Comparison of ENCODE assay signal across 8 cellular contexts in the genomic region with DNA sequence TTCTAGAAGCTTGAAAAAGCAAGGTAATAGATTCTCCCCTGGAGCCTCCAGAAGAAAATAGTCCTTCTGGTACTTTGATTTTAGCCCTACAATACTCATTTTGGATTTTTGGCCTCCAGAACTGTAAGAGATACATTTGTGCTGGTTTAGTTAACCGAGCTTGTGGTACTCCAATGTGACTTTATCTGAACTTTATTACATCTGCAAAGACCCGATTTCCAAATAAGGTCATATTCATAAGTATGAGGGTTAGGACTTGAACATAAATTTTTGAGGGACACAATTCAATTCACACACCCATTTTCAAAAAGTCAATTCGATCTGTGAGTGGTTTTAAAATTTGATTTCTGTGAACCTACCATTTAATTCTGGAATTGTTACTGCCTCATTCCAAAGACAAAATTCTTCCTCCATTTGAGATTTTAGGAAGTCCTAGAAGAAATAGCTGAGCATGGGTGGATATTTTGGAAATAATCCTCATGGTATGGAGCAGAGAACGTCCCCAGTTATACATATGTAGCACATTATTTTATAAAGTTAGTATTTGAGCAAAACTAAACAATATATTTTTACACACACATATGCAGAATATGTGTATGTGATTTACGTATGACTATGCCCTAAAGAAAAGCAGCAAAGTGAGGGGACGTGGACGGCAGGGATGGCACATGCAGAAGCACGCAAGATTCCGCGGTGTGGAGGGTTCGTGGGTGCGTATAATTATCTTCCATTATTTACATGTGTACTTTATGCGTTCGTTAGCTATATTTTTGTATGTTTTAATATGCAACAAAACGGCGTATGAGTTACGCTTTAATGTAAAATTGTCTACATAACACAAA. TPM values are rescaled to one million over a fixed set of nuclear protein-coding genes. Genes with fewer than 3 reads are reported as not detected.
DNase-seq lines count a peak whose midpoint lies in the region; ATAC-seq, FAIRE-seq and TF ChIP-seq lines count a peak whose summit lies in the region.

No MANE protein-coding gene starts in this region.

- TF ChIP-seq RAD21 in SK-N-SH (IDR thresholded peaks at IDR 0.05; ENCODE audit: low read length): no peak

- H3K4me1 ChIP-seq in SK-N-SH (ENCODE audit: control insufficient read depth in 1 of 2, insufficient read depth in 2 of 2, low read depth in 1 of 2, low read length in 1 of 2) (peaks cover 4 to 8% of the 10 kb centered on the region in 2 experiments; a peak in 3 of 4 replicates), esophagus muscularis mucosa (peaks cover 5 to 21% (median 14%) of the 10 kb centered on the region in 4 donors), parathyroid adenoma (no peaks in the 10 kb centered on the region)

- H3K27ac ChIP-seq in SK-N-SH (ENCODE audit: low read depth in 2 of 2, low read length in 1 of 2): peak overlapping the region; percentile 87 to 98
- peak overlapping the region; percentile 86 to 91 (median 88) for H3K27ac ChIP-seq in esophagus muscularis mucosa (replicated peaks in 1 of 4)
- H3K27ac ChIP-seq in parathyroid adenoma: peak overlapping the region; percentile 86

- peak overlapping the region; percentile 85 for H3K4me2 ChIP-seq in SK-N-SH
- peak overlapping the region; percentile 87 for H3K4me2 ChIP-seq in parathyroid adenoma (ENCODE audit: low read length)

- peak overlapping the region; percentile 81 to 85 for H3K4me3 ChIP-seq in SK-N-SH (ENCODE audit: low read depth in 2 of 2, low read length in 1 of 2)
- H3K4me3 ChIP-seq in esophagus muscularis mucosa: peak overlapping the region; percentile 76 to 93 (median 84)
- peak overlapping the region; percentile 87 for H3K4me3 ChIP-seq in parathyroid adenoma (ENCODE audit: low read depth, low read length)

- 28% methylated on average over 17 of the region's 17 CpGs for WGBS in SK-N-SH (ENCODE audit: low lambda C conversion rate)
- 29% methylated on average over 17 of the region's 17 CpGs for WGBS in esophagus muscularis mucosa

- ATAC-seq in HG02973 (IDR thresholded peaks at IDR 0.05; ENCODE audit: unreplicated experiment) (no peak), GM18907 (IDR thresholded peaks at IDR 0.05; ENCODE audit: unreplicated experiment) (no peak), GM21786 (IDR thresholded peaks at IDR 0.05; ENCODE audit: unreplicated experiment) (no peak)

- TF ChIP-seq EP300 in SK-N-SH (IDR thresholded peaks at IDR 0.05; ENCODE audit: borderline replicate concordance in 1 of 2, low read depth in 1 of 2, low read length in 1 of 2) (no peak), esophagus muscularis mucosa (IDR thresholded peaks at IDR 0.05) (no peak)

- peak overlapping the region; percentile 93 for H2AFZ ChIP-seq in SK-N-SH (ENCODE audit: low read depth)
- peak overlapping the region; percentile 98 for H2AFZ ChIP-seq in parathyroid adenoma

- intact Hi-C loops in esophagus muscularis mucosa (cut with DNase I): loop anchor here (5.0 to 10.0 kb wide), 2 partner anchors 36 to 359 kb away; no protein-coding TSS in a partner anchor

- CTCF ChIA-PET in SK-N-SH (lab: Yijun Ruan, JAX): no interaction called here

- no peak for DNase-seq in GM12892 (ENCODE audit: insufficient read length)
- DNase-seq in SK-N-SH: peak; percentile 21
- no peak for DNase-seq in esophagus muscularis mucosa (ENCODE audit: extremely low spot score)
- no peak for DNase-seq in NCI-H82 (lab: John Stamatoyannopoulos, UW)

- H3K9me3 ChIP-seq in SK-N-SH: no peaks in the 10 kb centered on the region
- no peaks in the 10 kb centered on the region for H3K9me3 ChIP-seq in esophagus muscularis mucosa
- no peaks in the 10 kb centered on the region for H3K9me3 ChIP-seq in parathyroid adenoma (ENCODE audit: control insufficient read depth, low read length)

- no peaks in the 10 kb centered on the region for H3K9me2 ChIP-seq in SK-N-SH

- TF ChIP-seq CTCF in SK-N-SH (IDR thresholded peaks at IDR 0.05): no peak
- TF ChIP-seq CTCF in esophagus muscularis mucosa (IDR thresholded peaks at IDR 0.05): no peak
- TF ChIP-seq CTCF in parathyroid adenoma (IDR thresholded peaks at IDR 0.05): no peak

- H3K79me2 ChIP-seq in SK-N-SH (ENCODE audit: insufficient read depth): peaks cover 36% of the 10 kb centered on the region
- H3K79me2 ChIP-seq in parathyroid adenoma: peaks cover 10% of the 10 kb centered on the region

- H3K36me3 ChIP-seq in SK-N-SH (replicated peaks in 1 of 2; ENCODE audit: control insufficient read depth in 1 of 2, insufficient read depth in 2 of 2, low read length in 1 of 2) (no peaks in the 10 kb centered on the region), esophagus muscularis mucosa (no peaks in the 10 kb centered on the region), parathyroid adenoma (ENCODE audit: control insufficient read depth, insufficient read depth, low read length) (no peaks in the 10 kb centered on the region)

- H3K9ac ChIP-seq in SK-N-SH: peak overlapping the region; percentile 75
- H3K9ac ChIP-seq in parathyroid adenoma: peak overlapping the region; percentile 25

- H3K27me3 ChIP-seq in SK-N-SH (ENCODE audit: insufficient read depth) (no peaks in the 10 kb centered on the region), esophagus muscularis mucosa (no peaks in the 10 kb centered on the region), parathyroid adenoma (ENCODE audit: control insufficient read depth, insufficient read depth, low read length) (no peaks in the 10 kb centered on the region)

- no peaks in the 10 kb centered on the region for H4K20me1 ChIP-seq in SK-N-SH (ENCODE audit: insufficient read depth)

- TF ChIP-seq POLR2A in GM12892 (IDR thresholded peaks at IDR 0.05; ENCODE audit: low read depth, low read length): no peak
- TF ChIP-seq POLR2A in esophagus muscularis mucosa (IDR thresholded peaks at IDR 0.05; ENCODE audit: low read depth): no peak

- peak; percentile 74 for FAIRE-seq in GM12892 (lab: Jason Lieb, UNC)

- POLR2A ChIA-PET in SK-N-SH (lab: Yijun Ruan, JAX): interaction anchor here (2.1 kb wide), 1 partner anchor 45 kb away, joined by 13 read pairs; a partner anchor contains a TSS

- H3F3A ChIP-seq in SK-N-SH (replicated peaks; ENCODE audit: insufficient read depth): peaks cover 9% of the 10 kb centered on the region

TF ChIP-seq in SK-N-SH, 30 proteins besides CTCF, POLR2A, EP300 and RAD21:
- TF ChIP-seq GATA2 (CRISPR knock-in tag; IDR thresholded peaks at IDR 0.05) (no peak), MXI1 (IDR thresholded peaks at IDR 0.05; ENCODE audit: low read depth, low read length) (0 out of 2 replicates have a peak, but pooled peaks have one; percentile 44)
TF ChIP-seq in SK-N-SH: peak in this region for 1.

RNA-seq across cellular contexts. Expression of a gene that starts 0.9 kb away (rescaled TPM):
- polyA plus RNA-seq in GM12892 (2012; ENCODE audit: missing spikeins): 19.1 TPM
- polyA plus RNA-seq in SK-N-SH (2012; rRNA removed): 9.1 and 11.8 TPM in 2 replicates
- 11.8 and 12.9 TPM in 2 replicates for polyA plus RNA-seq in SK-N-SH (2012; cell fraction: cytosol; rRNA removed)
- polyA plus RNA-seq in SK-N-SH (2012; cell fraction: nucleus; rRNA removed): 8.5 and 13.5 TPM in 2 replicates
- 10 to 100 TPM in 3 of 4 donors, 1 to 10 TPM in 1; 7.6 to 11.6 (median 10.7) TPM for total RNA-seq in esophagus muscularis mucosa

RNA-seq across cellular contexts. Expression of a gene that starts 44.8 kb away (rescaled TPM):
- 2.0 TPM for polyA plus RNA-seq in GM12892 (2012; ENCODE audit: missing spikeins)
- 0.85 and 1.4 TPM in 2 replicates for polyA plus RNA-seq in SK-N-SH (2012; rRNA removed)
- polyA plus RNA-seq in SK-N-SH (2012; cell fraction: cytosol; rRNA removed): 1.4 and 1.7 TPM in 2 replicates
- 0.43 and 0.67 TPM in 2 replicates for polyA plus RNA-seq in SK-N-SH (2012; cell fraction: nucleus; rRNA removed)
- total RNA-seq in esophagus muscularis mucosa: 1 to 10 TPM; 2.5 to 7.0 (median 5.0) TPM
